ENCODE assay signal across 10 cellular contexts in the genomic region with DNA sequence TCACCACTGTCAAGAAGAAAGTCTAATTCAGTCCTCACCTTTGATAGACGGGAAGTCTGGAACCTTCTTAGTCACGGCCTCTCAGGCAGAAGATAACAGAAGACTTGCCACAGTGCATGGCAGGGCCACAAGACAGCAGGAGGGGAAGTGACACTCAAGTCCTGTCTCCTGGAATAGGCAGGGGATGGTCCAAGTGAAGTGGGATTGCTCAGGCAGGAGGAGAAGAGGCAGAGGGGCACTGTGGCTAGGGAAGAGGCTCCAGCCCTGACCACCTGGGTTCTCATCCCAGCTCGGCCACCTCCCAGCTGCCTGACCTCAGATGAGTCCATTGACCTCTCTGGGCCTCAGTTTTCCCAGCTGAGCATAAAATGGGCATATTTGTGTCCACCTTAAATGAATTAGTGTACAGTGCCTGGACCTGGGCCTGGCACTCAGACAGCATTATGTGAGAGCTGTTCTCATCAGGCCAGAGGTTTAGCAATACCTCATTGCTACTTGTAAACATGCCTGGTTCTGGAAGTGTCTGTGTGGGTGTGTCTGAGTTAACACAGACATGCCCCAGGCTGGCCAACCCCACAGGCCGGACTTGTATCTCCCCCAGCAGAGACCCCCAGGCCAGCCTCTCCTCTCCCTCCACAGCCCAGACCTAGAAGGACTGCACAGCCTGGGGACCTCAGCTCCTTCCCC. TPM values are rescaled to one million over a fixed set of nuclear protein-coding genes. Genes with fewer than 3 reads are reported as not detected.
DNase-seq lines count a peak whose midpoint lies in the region; ATAC-seq and TF ChIP-seq lines count a peak whose summit lies in the region.
"Had no signal": no experiment of that assay in that cellular context is flagged by ENCODE, and none has a peak within 500 bp of the region (broad histone marks: within the 10 kb centered on the region; RNA-seq: fewer than 3 reads in every experiment).

No MANE protein-coding gene starts in this region.

- intact Hi-C loops in psoas muscle (cut with DNase I) = loop anchor here (5.0 to 10.0 kb wide), 4 partner anchors 54 to 199 kb away; no protein-coding TSS in a partner anchor

- H3K4me3 ChIP-seq in OCI-LY3 (ENCODE audit: low read length) (no peak overlapping the region), gastroesophageal sphincter (no peak overlapping the region), psoas muscle (no peak overlapping the region)

- TF ChIP-seq CTCF in GM20000 (IDR thresholded peaks at IDR 0.05; ENCODE audit: extremely low read depth, missing control alignments) (no peak), OCI-LY3 (IDR thresholded peaks at IDR 0.05; ENCODE audit: low read depth, low read length) (no peak), gastroesophageal sphincter (IDR thresholded peaks at IDR 0.05) (no peak), psoas muscle (IDR thresholded peaks at IDR 0.05) (no peak)

- H3K9me3 ChIP-seq in OCI-LY3 (ENCODE audit: insufficient read depth, low read length) (no peaks in the 10 kb centered on the region), gastroesophageal sphincter (no peaks in the 10 kb centered on the region), psoas muscle (no peaks in the 10 kb centered on the region)

- no peaks in the 10 kb centered on the region for H3K36me3 ChIP-seq in OCI-LY3 (replicated peaks; ENCODE audit: low read depth, low read length)
- H3K36me3 ChIP-seq in gastroesophageal sphincter = no peaks in the 10 kb centered on the region
- no peaks in the 10 kb centered on the region for H3K36me3 ChIP-seq in psoas muscle (ENCODE audit: insufficient read depth in 1 of 2, low read depth in 1 of 2)

- H4K20me1 ChIP-seq in OCI-LY3 (ENCODE audit: insufficient read depth, low read length) = no peaks in the 10 kb centered on the region

- in situ Hi-C loops in KBM-7 (cut with MboI; ENCODE audit: low pct_unique_long_range_greater_than_20kb, low sequenced_read_pairs) = no loop called here

- H3K4me2 ChIP-seq in OCI-LY3 (ENCODE audit: low read length) = peak overlapping the region; percentile 42

- DNase-seq in GM20000 (ENCODE audit: low spot score) = peak; percentile 7
- DNase-seq in psoas muscle = peak in 1 of 2 donors; percentile 50
- no peak for DNase-seq in KBM-7
- DNase-seq in C1 segment of cervical spinal cord (lab: John Stamatoyannopoulos, UW) = no peak
- DNase-seq in amniotic stem cell (lab: John Stamatoyannopoulos, UW) = no peak
- DNase-seq: DMS153, NCI-H226 had no signal

- H3K27me3 ChIP-seq in OCI-LY3 (ENCODE audit: low read depth, low read length) (peaks cover 51% of the 10 kb centered on the region), gastroesophageal sphincter (peaks cover 36% of the 10 kb centered on the region), psoas muscle (ENCODE audit: insufficient read depth in 3 of 3, low read length in 2 of 3) (peaks cover 0 to 10% (median 0%) of the 10 kb centered on the region in 3 donors)

- H3K4me1 ChIP-seq in OCI-LY3 (ENCODE audit: low read length) (peaks cover 27% of the 10 kb centered on the region), gastroesophageal sphincter (peaks cover 0 to 32% (median 8%) of the 10 kb centered on the region in 3 donors), psoas muscle (peaks cover 35% of the 10 kb centered on the region)

- H2AFZ ChIP-seq in OCI-LY3 (ENCODE audit: low read depth, low read length) = no peak overlapping the region

- 27 to 100% methylated on average over 1 to 3 of the region's 4 CpGs for WGBS in gastroesophageal sphincter (ENCODE audit: low coverage in 1 of 2), 2 donors
- 65 to 91% (median 82%) methylated on average over 4 of the region's 4 CpGs for WGBS in psoas muscle, 3 donors

- TF ChIP-seq EP300 in gastroesophageal sphincter (IDR thresholded peaks at IDR 0.05) = no peak

- ATAC-seq in gastroesophageal sphincter = peak; percentile 63
- ATAC-seq in psoas muscle = peak; percentile 4 to 47 (median 20)
- ATAC-seq in GM21576 (IDR thresholded peaks at IDR 0.05; ENCODE audit: unreplicated experiment) = no peak

- H3K9ac ChIP-seq in OCI-LY3 (ENCODE audit: low read length) = no peak overlapping the region

- no peaks in the 10 kb centered on the region for H3K79me2 ChIP-seq in OCI-LY3 (ENCODE audit: low read length)

- H3K27ac ChIP-seq in OCI-LY3 (ENCODE audit: low read length) (no peak overlapping the region), gastroesophageal sphincter (no peak overlapping the region), psoas muscle (peak overlapping the region; percentile 85)

- no peak for TF ChIP-seq POLR2A in gastroesophageal sphincter (IDR thresholded peaks at IDR 0.05)

RNA-seq across cellular contexts. Expression of a gene that starts 11.5 kb away (rescaled TPM):
- total RNA-seq in gastroesophageal sphincter (10 to 100 TPM; 12.8 to 23.2 (median 18.4) TPM), psoas muscle (10 to 100 TPM; 13.3 to 32.7 (median 20.7) TPM)
- polyA plus RNA-seq in psoas muscle = 10 to 100 TPM in 1 of 3 donors, 1 to 10 TPM in 2; 8.3 to 10.3 (median 9.8) TPM
